20 cellular contexts compared by ENCODE assay signal in the genomic region with DNA sequence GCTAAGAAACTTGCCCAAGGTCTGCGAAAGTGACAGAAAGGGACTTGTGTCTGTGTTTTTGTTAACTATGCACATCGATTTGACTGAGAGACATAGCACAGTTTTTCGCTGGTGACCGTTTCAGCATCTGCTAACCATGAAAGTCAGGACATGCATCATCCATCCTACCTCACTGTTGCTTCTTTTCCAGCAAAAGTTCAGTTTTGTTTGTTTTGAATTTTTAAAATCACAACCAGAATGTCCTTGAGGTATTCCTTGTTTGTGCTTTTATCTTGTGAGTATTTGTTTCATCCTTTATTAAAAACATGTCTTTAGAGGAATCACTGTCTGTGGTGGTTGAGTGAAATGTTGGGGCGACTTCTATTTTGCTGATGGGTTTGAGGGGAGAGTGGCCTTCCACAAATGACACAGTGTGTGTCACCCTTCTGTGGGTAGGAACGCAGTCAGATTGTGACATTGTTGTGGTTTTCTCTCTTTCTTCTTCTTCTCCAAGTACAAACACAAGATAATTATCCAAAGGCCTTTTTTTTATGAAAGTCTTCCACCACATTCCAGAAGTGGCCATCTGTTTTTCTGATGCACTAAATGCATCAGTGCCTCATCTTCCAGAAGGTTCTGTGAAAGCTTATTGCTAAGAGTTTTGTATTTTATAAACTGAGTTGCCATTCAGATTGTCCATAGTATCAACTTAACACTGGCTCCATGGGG.
DNase-seq lines count a peak whose midpoint lies in the region; ATAC-seq and TF ChIP-seq lines count a peak whose summit lies in the region.
"Had no signal": no experiment of that assay in that cellular context is flagged by ENCODE, and none has a peak within 500 bp of the region (broad histone marks: within the 10 kb centered on the region; RNA-seq: fewer than 3 reads in every experiment).

No MANE protein-coding gene starts in this region.

- H3K36me3 ChIP-seq in body of pancreas (replicated peaks in 1 of 2; ENCODE audit: insufficient read depth in 1 of 2, low read depth in 2 of 2) (no peaks in the 10 kb centered on the region), psoas muscle (ENCODE audit: insufficient read depth in 1 of 2, low read depth in 1 of 2) (no peaks in the 10 kb centered on the region)
- H3K36me3 ChIP-seq: left lung, spleen, tibial nerve, WERI-Rb-1 had no signal

- intact Hi-C loops in right cardiac atrium (cut with DNase I) (no loop called here), left cardiac atrium (cut with DNase I) (no loop called here), body of pancreas (cut with DNase I) (no loop called here), psoas muscle (cut with DNase I) (no loop called here)

- H3K4me3 Mint-ChIP-seq in nephron, result no peak overlapping the region
- H3K4me3 Mint-ChIP-seq: activated CD4-positive, alpha-beta memory T cell treated with anti-CD3 and anti-CD28 coated beads, Interleukin-2, amount 10 ng/mL, durations not matched to agents 7 days and 5 days; activated naive CD4-positive, alpha-beta T cell treated with anti-CD3 and anti-CD28 coated beads, Interleukin-2, amount 50 U/mL, for 24 hours; activated T-cell treated with anti-CD3 and anti-CD28 coated beads, Interleukin-2, amount 50 U/mL, for 4 hours; CD4-positive, CD25-positive, alpha-beta regulatory T cell; T-helper 1 cell treated with Interleukin-12 subunit alpha and Interleukin-12 subunit beta and Interleukin-4 antibody, amounts not matched to agents 30 μg/mL and 1 μg/mL, for 36 hours had no signal

- H3K4me1 Mint-ChIP-seq in nephron, result peaks cover 41% of the 10 kb centered on the region
- H3K4me1 Mint-ChIP-seq: activated CD4-positive, alpha-beta memory T cell treated with anti-CD3 and anti-CD28 coated beads, Interleukin-2, amount 10 ng/mL, durations not matched to agents 7 days and 5 days; activated naive CD4-positive, alpha-beta T cell treated with anti-CD3 and anti-CD28 coated beads, Interleukin-2, amount 50 U/mL, for 24 hours; CD4-positive, CD25-positive, alpha-beta regulatory T cell had no signal

- H3K27ac ChIP-seq in right cardiac atrium (ENCODE audit: low read length) (peak overlapping the region; percentile 76), body of pancreas (no peak overlapping the region), psoas muscle (no peak overlapping the region)
- H3K27ac ChIP-seq: foreskin keratinocyte, spleen, WERI-Rb-1 had no signal

- WGBS in right cardiac atrium, result 93% methylated on average over 6 of the region's 6 CpGs
- WGBS in body of pancreas, 2 donors, result 85 to 88% methylated on average over 6 of the region's 6 CpGs
- WGBS in psoas muscle, 3 donors, result 85 to 96% (median 95%) methylated on average over 6 of the region's 6 CpGs

- DNase-seq in right cardiac atrium (no peak), left cardiac atrium (no peak), body of pancreas (no peak), psoas muscle (no peak), GF-D8 (lab: John Stamatoyannopoulos, UW) (no peak), islet precursor cell (no peak)
- DNase-seq: activated CD4-positive, alpha-beta memory T cell treated with anti-CD3 and anti-CD28 coated beads, Interleukin-2, amount 10 ng/mL, durations not matched to agents 7 days and 5 days; activated T-cell treated with anti-CD3 and anti-CD28 coated beads, Interleukin-2, amount 50 U/mL, for 4 hours; CD4-positive, CD25-positive, alpha-beta regulatory T cell; foreskin keratinocyte; NCI-H1694 treated with DMSO at 0.1 percent for 48 hours; NCI-H226; spleen; WERI-Rb-1 had no signal

- H3K9me3 ChIP-seq in right cardiac atrium (ENCODE audit: control insufficient read depth, low read length) (no peaks in the 10 kb centered on the region), body of pancreas (no peaks in the 10 kb centered on the region), psoas muscle (no peaks in the 10 kb centered on the region)
- H3K9me3 ChIP-seq: left lung, spleen, tibial nerve had no signal

- ATAC-seq in right cardiac atrium (no peak), left cardiac atrium (no peak), body of pancreas (peak; percentile 15), psoas muscle (no peak), GM21360 (IDR thresholded peaks at IDR 0.05; ENCODE audit: unreplicated experiment) (no peak)
- ATAC-seq: activated T-cell treated with anti-CD3 and anti-CD28 coated beads, Interleukin-2, amount 50 U/mL, for 4 hours; foreskin keratinocyte had no signal

- no peaks in the 10 kb centered on the region for H3K27me3 ChIP-seq in right cardiac atrium (ENCODE audit: control insufficient read depth, insufficient read depth)
- H3K27me3 ChIP-seq in body of pancreas, result no peaks in the 10 kb centered on the region
- no peaks in the 10 kb centered on the region for H3K27me3 ChIP-seq in psoas muscle (ENCODE audit: insufficient read depth in 3 of 3, low read length in 2 of 3)
- H3K27me3 ChIP-seq: foreskin keratinocyte, left lung, spleen, tibial nerve had no signal

- H3K9me3 Mint-ChIP-seq in nephron, result peaks cover 9% of the 10 kb centered on the region
- H3K9me3 Mint-ChIP-seq: activated CD4-positive, alpha-beta memory T cell treated with anti-CD3 and anti-CD28 coated beads, Interleukin-2, amount 10 ng/mL, durations not matched to agents 7 days and 5 days; activated naive CD4-positive, alpha-beta T cell treated with anti-CD3 and anti-CD28 coated beads, Interleukin-2, amount 50 U/mL, for 24 hours; activated T-cell treated with anti-CD3 and anti-CD28 coated beads, Interleukin-2, amount 50 U/mL, for 4 hours; T-helper 1 cell treated with Interleukin-12 subunit alpha and Interleukin-12 subunit beta and Interleukin-4 antibody, amounts not matched to agents 30 μg/mL and 1 μg/mL, for 36 hours had no signal

- peaks cover 20% of the 10 kb centered on the region for H3K4me1 ChIP-seq in right cardiac atrium (ENCODE audit: control insufficient read depth, insufficient read depth, low read length)
- peaks cover 1% of the 10 kb centered on the region for H3K4me1 ChIP-seq in body of pancreas
- H3K4me1 ChIP-seq in psoas muscle, result peaks cover 10% of the 10 kb centered on the region
- H3K4me1 ChIP-seq: foreskin keratinocyte, left lung, spleen had no signal

- H3K27ac Mint-ChIP-seq in nephron, result peak overlapping the region in 2 of 3 experiments; percentile 2 to 42
- H3K27ac Mint-ChIP-seq: activated CD4-positive, alpha-beta memory T cell treated with anti-CD3 and anti-CD28 coated beads, Interleukin-2, amount 10 ng/mL, durations not matched to agents 7 days and 5 days; activated naive CD4-positive, alpha-beta T cell treated with anti-CD3 and anti-CD28 coated beads, Interleukin-2, amount 50 U/mL, for 24 hours; CD4-positive, CD25-positive, alpha-beta regulatory T cell; T-helper 1 cell treated with Interleukin-12 subunit alpha and Interleukin-12 subunit beta and Interleukin-4 antibody, amounts not matched to agents 30 μg/mL and 1 μg/mL, for 36 hours had no signal

- H3K36me3 Mint-ChIP-seq in nephron (ENCODE audit: low read depth), result peaks cover 3% of the 10 kb centered on the region
- H3K36me3 Mint-ChIP-seq: activated naive CD4-positive, alpha-beta T cell treated with anti-CD3 and anti-CD28 coated beads, Interleukin-2, amount 50 U/mL, for 24 hours; CD4-positive, CD25-positive, alpha-beta regulatory T cell had no signal

- no peak for TF ChIP-seq POLR2A in body of pancreas (IDR thresholded peaks at IDR 0.05)

- TF ChIP-seq CTCF in body of pancreas (IDR thresholded peaks at IDR 0.05) (no peak), nephron (IDR thresholded peaks at IDR 0.05; ENCODE audit: unreplicated experiment in 3 of 3) (no peak), psoas muscle (IDR thresholded peaks at IDR 0.05) (no peak)

- H3K4me3 ChIP-seq in right cardiac atrium (ENCODE audit: low read length), result no peak overlapping the region
- no peak overlapping the region for H3K4me3 ChIP-seq in body of pancreas
- H3K4me3 ChIP-seq in psoas muscle, result no peak overlapping the region
- H3K4me3 ChIP-seq: left lung, spleen, tibial nerve had no signal

- peaks cover 6% of the 10 kb centered on the region for H3K27me3 Mint-ChIP-seq in nephron (ENCODE audit: low read depth)
- H3K27me3 Mint-ChIP-seq: activated naive CD4-positive, alpha-beta T cell treated with anti-CD3 and anti-CD28 coated beads, Interleukin-2, amount 50 U/mL, for 24 hours had no signal
